8 cellular contexts compared by ENCODE assay signal in genomic region chr5:38556599-38557308, GRCh38. TPM values are rescaled to one million over a fixed set of nuclear protein-coding genes. Genes with fewer than 3 reads are reported as not detected.
DNase-seq lines count a peak whose midpoint lies in the region; ATAC-seq and TF ChIP-seq lines count a peak whose summit lies in the region.

Gene LIFR (minus strand): TSS chr5:38556646. CDS start chr5:38530647, 25,999 bp downstream.

- no peaks in the 10 kb centered on the region for H3K9me3 Mint-ChIP-seq in endothelial cell (ENCODE audit: unreplicated experiment)

- H3K27ac Mint-ChIP-seq in endothelial cell (ENCODE audit: unreplicated experiment): peak within 1 kb of the TSS; percentile 97

- H3K4me1 Mint-ChIP-seq in endothelial cell (ENCODE audit: unreplicated experiment): peaks cover 24% of the 10 kb centered on the region

- peak within 1 kb of the TSS; percentile 100 for H3K4me3 Mint-ChIP-seq in endothelial cell (ENCODE audit: unreplicated experiment)

- H3K36me3 Mint-ChIP-seq in endothelial cell (ENCODE audit: low read depth, unreplicated experiment): peaks cover 4% of the 10 kb centered on the region

- ATAC-seq in HG02571 (IDR thresholded peaks at IDR 0.05; ENCODE audit: unreplicated experiment) (peak; percentile 54), HG03196 (IDR thresholded peaks at IDR 0.05; ENCODE audit: unreplicated experiment) (no peak)

- TF ChIP-seq CTCF in endothelial cell (IDR thresholded peaks at IDR 0.05; ENCODE audit: unreplicated experiment): no peak

- peaks cover 9% of the 10 kb centered on the region for H3K27me3 Mint-ChIP-seq in endothelial cell (ENCODE audit: unreplicated experiment)

- DNase-seq in DMS79 treated with DMSO at 0.1 percent for 48 hours (lab: John Stamatoyannopoulos, UW) (peak; percentile 65), NCI-H226 (peak; percentile 77), activated T-cell treated with anti-CD3 and anti-CD28 coated beads for 4 hours (peak; percentile 28), endothelial cell (ENCODE audit: low spot score) (peak; percentile 80), medulla oblongata (ENCODE audit: extremely low spot score) (peak; percentile 84)
- DNase-seq in stimulated activated CD4-positive, alpha-beta T cell treated with anti-CD3 and anti-CD28 coated beads, TNF-alpha, amount 100 ng/mL, for 24 hours (ENCODE audit: low read depth in 3 of 3): peak in 2 of 3 experiments; percentile 12 to 58

RNA-seq across cellular contexts. Expression of gene LIFR, which starts in this region (rescaled TPM):
- total RNA-seq in endothelial cell (ENCODE audit: unreplicated experiment): 96.0 TPM

Comparison
In these comparisons a context has a peak if more than half of its experiments do, and no peak if none do; other contexts are left out.
1. DNase-seq: peak in every context shown above with its lines; median percentile 84 in medulla oblongata; 80 in endothelial cell; 77 in NCI-H226; 65 in DMS79 treated with DMSO at 0.1 percent for 48 hours; 35 in stimulated activated CD4-positive, alpha-beta T cell treated with anti-CD3 and anti-CD28 coated beads, TNF-alpha, amount 100 ng/mL, for 24 hours; 28 in activated T-cell treated with anti-CD3 and anti-CD28 coated beads for 4 hours.